ENCODE assay signal across 14 cellular contexts in the genomic region with DNA sequence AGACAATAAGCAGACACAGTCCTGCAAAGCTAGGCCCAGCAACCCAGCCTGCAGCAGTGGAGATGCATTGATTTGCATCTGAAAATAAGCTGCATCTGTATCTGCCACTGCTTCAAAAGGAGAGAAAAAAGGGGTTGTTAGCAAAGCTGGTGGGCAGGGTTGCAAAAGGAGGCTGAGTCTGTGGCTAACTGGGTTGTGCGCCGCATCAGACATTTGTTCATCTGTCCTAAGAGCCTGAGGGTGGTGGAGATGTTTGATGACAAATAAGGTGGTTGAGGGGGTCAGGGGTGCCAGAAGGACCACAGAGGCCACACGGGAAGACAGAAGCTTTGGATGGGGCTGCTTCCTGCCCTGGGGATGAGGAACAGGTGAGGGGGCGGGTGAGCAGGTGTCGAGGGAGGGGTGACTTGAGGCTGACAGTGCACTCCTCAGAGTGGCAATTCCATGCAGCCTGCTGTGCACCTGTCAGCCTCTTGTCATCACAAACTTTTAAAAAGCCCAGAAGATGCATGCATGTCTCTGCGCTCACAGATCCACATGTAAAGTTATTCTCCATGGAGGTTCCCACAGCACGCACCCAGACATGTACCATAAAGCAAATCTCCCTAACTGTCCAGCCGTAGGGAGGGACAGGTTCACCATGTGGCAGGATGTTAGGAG.
"Had no signal": no experiment of that assay in that cellular context is flagged by ENCODE, and none has a peak within 500 bp of the region (broad histone marks: within the 10 kb centered on the region; RNA-seq: fewer than 3 reads in every experiment).

No MANE protein-coding gene starts in this region.

- H3K36me3 ChIP-seq: adrenal gland, cardiac muscle cell, esophagus muscularis mucosa, spleen, stomach had no signal

- H3K27me3 Mint-ChIP-seq: activated CD4-positive, alpha-beta T cell treated with anti-CD3 and anti-CD28 coated beads, Interleukin-2, amount 10 ng/mL, durations not matched to agents 7 days and 5 days; activated naive CD4-positive, alpha-beta T cell treated with anti-CD3 and anti-CD28 coated beads, Interleukin-2, amount 50 U/mL, for 24 hours had no signal

- H3K27ac ChIP-seq: adrenal gland, cardiac muscle cell, hepatocyte, spleen, stomach, testis had no signal

- H3K4me3 ChIP-seq: adrenal gland, cardiac muscle cell, esophagus muscularis mucosa, hepatocyte, spleen, stomach, testis had no signal

- H3K4me3 Mint-ChIP-seq: activated CD4-positive, alpha-beta T cell treated with anti-CD3 and anti-CD28 coated beads, Interleukin-2, amount 10 ng/mL, durations not matched to agents 7 days and 5 days; activated naive CD4-positive, alpha-beta T cell treated with anti-CD3 and anti-CD28 coated beads, Interleukin-2, amount 50 U/mL, for 24 hours; nephron had no signal

- H3K36me3 Mint-ChIP-seq: activated naive CD4-positive, alpha-beta T cell treated with anti-CD3 and anti-CD28 coated beads, Interleukin-2, amount 50 U/mL, for 24 hours had no signal

- H3K9me3 ChIP-seq: adrenal gland, esophagus muscularis mucosa, spleen, stomach, testis had no signal

- H3K27me3 ChIP-seq: adrenal gland, cardiac muscle cell, esophagus muscularis mucosa, hepatocyte, spleen, stomach, testis had no signal

- DNase-seq: activated CD4-positive, alpha-beta T cell treated with anti-CD3 and anti-CD28 coated beads, Interleukin-2, amount 10 ng/mL, durations not matched to agents 7 days and 5 days; mesenchymal stem cell; spleen; stomach; T-helper 9 cell; testis had no signal

- H3K27ac Mint-ChIP-seq: activated CD4-positive, alpha-beta T cell treated with anti-CD3 and anti-CD28 coated beads, Interleukin-2, amount 10 ng/mL, durations not matched to agents 7 days and 5 days; activated naive CD4-positive, alpha-beta T cell treated with anti-CD3 and anti-CD28 coated beads, Interleukin-2, amount 50 U/mL, for 24 hours; activated T-helper 2 cell treated with anti-CD3 and anti-CD28 coated beads, Interferon-gamma antibody, Interleukin-2, Interleukin-4, amounts not matched to agents 10 μg/mL and 5 μg/mL and 100 μg/mL, durations not matched to agents 14 hours and 24 hours and 36 hours had no signal

- ATAC-seq: sciatic nerve had no signal

- H3K9me3 Mint-ChIP-seq: activated CD4-positive, alpha-beta T cell treated with anti-CD3 and anti-CD28 coated beads, Interleukin-2, amount 10 ng/mL, durations not matched to agents 7 days and 5 days; activated naive CD4-positive, alpha-beta T cell treated with anti-CD3 and anti-CD28 coated beads, Interleukin-2, amount 50 U/mL, for 24 hours; activated T-helper 2 cell treated with anti-CD3 and anti-CD28 coated beads, Interferon-gamma antibody, Interleukin-2, Interleukin-4, amounts not matched to agents 10 μg/mL and 5 μg/mL and 100 μg/mL, durations not matched to agents 14 hours and 24 hours and 36 hours; nephron had no signal
